ENCODE assay signal across 14 cellular contexts in genomic region chr3:122773856-122774535, GRCh38. TPM values are rescaled to one million over a fixed set of nuclear protein-coding genes. Genes with fewer than 3 reads are reported as not detected.
A peak's percentile ranks its signal among the peaks of the same experiment; 100 is the strongest.
DNase-seq lines count a peak whose midpoint lies in the region; ATAC-seq and TF ChIP-seq lines count a peak whose summit lies in the region.
"Had no signal": no experiment of that assay in that cellular context is flagged by ENCODE, and none has a peak within 500 bp of the region (broad histone marks: within the 10 kb centered on the region; RNA-seq: fewer than 3 reads in every experiment).

No MANE protein-coding gene starts in this region.

- peaks cover 0 to 14% (median 9%) of the 10 kb centered on the region in 4 donors for H3K4me1 Mint-ChIP-seq in CD4-positive, CD25-positive, alpha-beta regulatory T cell
- H3K4me1 Mint-ChIP-seq: activated naive CD4-positive, alpha-beta T cell treated with anti-CD3 and anti-CD28 coated beads, Interleukin-2, amount 10 ng/mL, durations not matched to agents 7 days and 5 days; central memory CD8-positive, alpha-beta T cell had no signal

- H3K27me3 Mint-ChIP-seq in CD4-positive, CD25-positive, alpha-beta regulatory T cell = no peaks in the 10 kb centered on the region
- H3K27me3 Mint-ChIP-seq: activated CD4-positive, alpha-beta memory T cell treated with anti-CD3 and anti-CD28 coated beads for 36 hours; activated naive CD4-positive, alpha-beta T cell treated with anti-CD3 and anti-CD28 coated beads, Interleukin-2, amount 10 ng/mL, durations not matched to agents 7 days and 5 days; central memory CD8-positive, alpha-beta T cell had no signal

- no peak overlapping the region for H3K27ac ChIP-seq in CD4-positive, CD25-positive, alpha-beta regulatory T cell (ENCODE audit: insufficient read depth, low read length, poor library complexity, severe bottlenecking)
- no peak overlapping the region for H3K27ac ChIP-seq in tibial artery

- no peak overlapping the region for H3K4me3 Mint-ChIP-seq in CD4-positive, CD25-positive, alpha-beta regulatory T cell
- H3K4me3 Mint-ChIP-seq: activated CD4-positive, alpha-beta memory T cell treated with anti-CD3 and anti-CD28 coated beads for 36 hours; activated naive CD4-positive, alpha-beta T cell treated with anti-CD3 and anti-CD28 coated beads, Interleukin-2, amount 10 ng/mL, durations not matched to agents 7 days and 5 days; central memory CD8-positive, alpha-beta T cell had no signal

- ATAC-seq in CD4-positive, CD25-positive, alpha-beta regulatory T cell (ENCODE audit: low read depth in 2 of 2) = no peak
- peak; percentile 54 for ATAC-seq in GM19372 (IDR thresholded peaks at IDR 0.05; ENCODE audit: low read depth, unreplicated experiment)
- peak; percentile 65 for ATAC-seq in HG03097 (IDR thresholded peaks at IDR 0.05; ENCODE audit: low FRiP score, unreplicated experiment)
- peak; percentile 48 for ATAC-seq in left colon

- no peaks in the 10 kb centered on the region for H3K27me3 ChIP-seq in CD4-positive, CD25-positive, alpha-beta regulatory T cell (ENCODE audit: control insufficient read depth, insufficient read depth, low read length)
- no peaks in the 10 kb centered on the region for H3K27me3 ChIP-seq in tibial artery
- H3K27me3 ChIP-seq: esophagus squamous epithelium had no signal

- peaks cover 16% of the 10 kb centered on the region for H3K36me3 Mint-ChIP-seq in CD4-positive, CD25-positive, alpha-beta regulatory T cell

- TF ChIP-seq CTCF in tibial artery (IDR thresholded peaks at IDR 0.05) = no peak

- DNase-seq in CD4-positive, CD25-positive, alpha-beta regulatory T cell = no peak
- DNase-seq in left colon = no peak
- DNase-seq in NCI-H187 treated with DMSO at 0.1 percent for 48 hours (lab: John Stamatoyannopoulos, UW) = no peak
- DNase-seq in inferior parietal cortex (ENCODE audit: extremely low spot score) = no peak
- no peak for DNase-seq in tibial artery
- DNase-seq in NOMO-1 (lab: John Stamatoyannopoulos, UW; ENCODE audit: unreplicated experiment in 2 of 2) = no peak
- DNase-seq: activated CD4-positive, alpha-beta memory T cell treated with anti-CD3 and anti-CD28 coated beads for 36 hours; activated naive CD4-positive, alpha-beta T cell treated with anti-CD3 and anti-CD28 coated beads, Interleukin-2, amount 10 ng/mL, durations not matched to agents 7 days and 5 days; esophagus squamous epithelium; NCI-H2081 treated with DMSO at 0.1 percent for 48 hours; T-helper 1 cell had no signal

- intact Hi-C loops in left colon (cut with DNase I, micrococcal nuclease) = no loop called here
- intact Hi-C loops in tibial artery (cut with DNase I; ENCODE audit: low total_unique reads) = no loop called here

- no peaks in the 10 kb centered on the region for H3K9me3 Mint-ChIP-seq in CD4-positive, CD25-positive, alpha-beta regulatory T cell
- H3K9me3 Mint-ChIP-seq: activated CD4-positive, alpha-beta memory T cell treated with anti-CD3 and anti-CD28 coated beads for 36 hours; activated naive CD4-positive, alpha-beta T cell treated with anti-CD3 and anti-CD28 coated beads, Interleukin-2, amount 10 ng/mL, durations not matched to agents 7 days and 5 days; central memory CD8-positive, alpha-beta T cell had no signal

- no peaks in the 10 kb centered on the region for H3K9me3 ChIP-seq in CD4-positive, CD25-positive, alpha-beta regulatory T cell (ENCODE audit: control insufficient read depth in 2 of 2, low read length in 2 of 2)
- H3K9me3 ChIP-seq in tibial artery = no peaks in the 10 kb centered on the region
- H3K9me3 ChIP-seq: esophagus squamous epithelium had no signal

- H3K27ac Mint-ChIP-seq in CD4-positive, CD25-positive, alpha-beta regulatory T cell = peak overlapping the region in 2 of 3 donors; percentile 2 to 10
- H3K27ac Mint-ChIP-seq: activated CD4-positive, alpha-beta memory T cell treated with anti-CD3 and anti-CD28 coated beads for 36 hours; activated naive CD4-positive, alpha-beta T cell treated with anti-CD3 and anti-CD28 coated beads, Interleukin-2, amount 10 ng/mL, durations not matched to agents 7 days and 5 days had no signal

- peaks cover 13% of the 10 kb centered on the region for H3K36me3 ChIP-seq in CD4-positive, CD25-positive, alpha-beta regulatory T cell (ENCODE audit: control insufficient read depth, insufficient read depth, low read length)
- H3K36me3 ChIP-seq in tibial artery = peaks cover 8 to 17% (median 12%) of the 10 kb centered on the region in 3 donors

- H3K4me1 ChIP-seq in CD4-positive, CD25-positive, alpha-beta regulatory T cell (ENCODE audit: control insufficient read depth, insufficient read depth, low read length, poor library complexity, severe bottlenecking) = no peaks in the 10 kb centered on the region
- no peaks in the 10 kb centered on the region for H3K4me1 ChIP-seq in tibial artery
- H3K4me1 ChIP-seq: esophagus squamous epithelium had no signal

- no peak overlapping the region for H3K4me3 ChIP-seq in CD4-positive, CD25-positive, alpha-beta regulatory T cell (ENCODE audit: low read depth, low read length)
- no peak overlapping the region for H3K4me3 ChIP-seq in tibial artery
- H3K4me3 ChIP-seq: esophagus squamous epithelium had no signal

RNA-seq across cellular contexts. Expression of gene HSPBAP1, which starts 19.6 kb away (rescaled TPM):
- total RNA-seq in CD4-positive, CD25-positive, alpha-beta regulatory T cell = 25.8 TPM
- polyA plus RNA-seq in CD4-positive, CD25-positive, alpha-beta regulatory T cell = 10 to 100 TPM in 2 of 4 donors, 1 to 10 TPM in 2; 8.7 to 13.6 (median 10.3) TPM
- 1 to 10 TPM; 6.3 to 8.5 TPM for total RNA-seq in left colon

RNA-seq across cellular contexts. Expression of gene SLC49A4, which starts 20.9 kb away (rescaled TPM):
- total RNA-seq in CD4-positive, CD25-positive, alpha-beta regulatory T cell = 6.3 TPM
- 1 to 10 TPM; 2.3 to 3.3 (median 3.2) TPM for polyA plus RNA-seq in CD4-positive, CD25-positive, alpha-beta regulatory T cell
- 10 to 100 TPM; 21.7 to 29.9 TPM for total RNA-seq in left colon

Comparison
In these comparisons a context has a peak if more than half of its experiments do, and no peak if none do; other contexts are left out.
1. ATAC-seq: peak in GM19372 (single experiment), HG03097 (single experiment) and left colon (single experiment); none in CD4-positive, CD25-positive, alpha-beta regulatory T cell (0 of 2).